ENCODE assay signal across 8 cellular contexts in the genomic region with DNA sequence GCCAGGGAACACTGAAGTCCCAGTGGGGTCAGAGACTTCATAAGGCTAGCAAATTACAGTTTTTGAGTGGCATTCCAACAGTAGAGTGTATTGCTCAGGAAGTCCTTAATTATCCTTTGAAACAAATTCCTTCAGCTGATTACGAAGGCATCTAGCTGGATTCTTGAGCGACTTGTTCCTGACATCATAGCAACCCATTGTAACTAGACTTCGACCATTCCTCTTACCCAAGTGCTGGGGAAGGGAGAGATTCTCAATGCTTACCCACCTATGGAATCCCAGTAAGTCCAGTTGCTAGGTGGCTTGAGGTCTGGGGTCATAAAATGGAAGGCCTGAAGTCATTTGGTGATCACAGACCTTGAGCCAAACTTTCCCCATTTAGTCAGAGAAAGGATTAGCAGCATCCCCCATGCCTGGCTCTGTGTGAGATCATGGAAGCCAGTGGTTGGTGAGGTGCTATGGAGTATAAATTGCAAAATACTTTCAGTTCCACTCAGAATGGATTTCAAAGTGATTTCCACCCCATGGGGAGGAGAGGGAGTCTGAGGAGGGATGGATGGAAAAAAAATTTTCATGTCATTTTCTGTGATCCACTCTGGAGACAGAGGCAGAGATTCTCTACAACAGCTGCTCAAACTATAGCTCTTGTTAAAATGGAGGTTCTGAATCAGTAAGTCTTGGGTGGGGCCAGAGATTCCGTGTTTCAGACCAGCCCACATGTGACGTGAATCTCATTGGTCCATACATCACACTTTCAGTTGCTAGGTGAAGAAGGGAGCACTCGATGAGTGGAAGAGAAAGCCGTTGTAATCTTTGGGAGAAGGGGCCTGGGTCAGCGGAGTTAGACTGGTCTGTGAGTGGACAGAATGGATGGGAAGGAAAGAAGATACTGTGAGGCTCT. TPM values are rescaled to one million over a fixed set of nuclear protein-coding genes. Genes with fewer than 3 reads are reported as not detected.
DNase-seq lines count a peak whose midpoint lies in the region; ATAC-seq and TF ChIP-seq lines count a peak whose summit lies in the region.

No MANE protein-coding gene starts in this region.

- no peaks in the 10 kb centered on the region for H3K4me1 ChIP-seq in CD4-positive, CD25-positive, alpha-beta regulatory T cell (ENCODE audit: control insufficient read depth, insufficient read depth, low read length, poor library complexity, severe bottlenecking)
- H3K4me1 ChIP-seq in hepatocyte (ENCODE audit: insufficient read depth): no peaks in the 10 kb centered on the region
- no peaks in the 10 kb centered on the region for H3K4me1 ChIP-seq in ascending aorta

- no peak overlapping the region for H3K27ac Mint-ChIP-seq in CD4-positive, CD25-positive, alpha-beta regulatory T cell
- H3K27ac Mint-ChIP-seq in activated naive CD4-positive, alpha-beta T cell treated with anti-CD3 and anti-CD28 coated beads, Interleukin-2, amount 50 U/mL, for 72 hours: peak overlapping the region; percentile 24 to 81

- no peak overlapping the region for H3K4me3 ChIP-seq in CD4-positive, CD25-positive, alpha-beta regulatory T cell (ENCODE audit: low read depth, low read length)
- H3K4me3 ChIP-seq in hepatocyte: no peak overlapping the region
- H3K4me3 ChIP-seq in ascending aorta: no peak overlapping the region
- no peak overlapping the region for H3K4me3 ChIP-seq in foreskin fibroblast (ENCODE audit: low read depth in 1 of 2, low read length in 2 of 2)

- H3K4me3 Mint-ChIP-seq in CD4-positive, CD25-positive, alpha-beta regulatory T cell: peak overlapping the region in 3 of 4 donors; percentile 3 to 70 (median 52)

- no peaks in the 10 kb centered on the region for H3K9me3 Mint-ChIP-seq in CD4-positive, CD25-positive, alpha-beta regulatory T cell
- no peaks in the 10 kb centered on the region for H3K9me3 Mint-ChIP-seq in activated naive CD4-positive, alpha-beta T cell treated with anti-CD3 and anti-CD28 coated beads, Interleukin-2, amount 50 U/mL, for 72 hours

- peak; percentile 25 to 44 for ATAC-seq in CD4-positive, CD25-positive, alpha-beta regulatory T cell (ENCODE audit: low read depth in 2 of 2)
- ATAC-seq in GM18868 (IDR thresholded peaks at IDR 0.05; ENCODE audit: unreplicated experiment) (peak; percentile 36), HG03342 (IDR thresholded peaks at IDR 0.05; ENCODE audit: unreplicated experiment) (peak; percentile 39)
- ATAC-seq in activated naive CD4-positive, alpha-beta T cell treated with anti-CD3 and anti-CD28 coated beads, Interleukin-2, amount 50 U/mL, for 72 hours: peak; percentile 17 to 47

- peak in 2 of 3 donors; percentile 6 to 72 for DNase-seq in CD4-positive, CD25-positive, alpha-beta regulatory T cell
- peak in 1 of 2 donors; percentile 24 for DNase-seq in activated naive CD4-positive, alpha-beta T cell treated with anti-CD3 and anti-CD28 coated beads, Interleukin-2, amount 50 U/mL, for 72 hours (ENCODE audit: low spot score in 2 of 2)
- DNase-seq in hepatocyte (ENCODE audit: low spot score): no peak
- DNase-seq in ureter (ENCODE audit: low spot score): no peak
- no peak for DNase-seq in ascending aorta (ENCODE audit: low spot score in 2 of 2)
- DNase-seq in foreskin fibroblast: no peak

- no peaks in the 10 kb centered on the region for H3K36me3 ChIP-seq in CD4-positive, CD25-positive, alpha-beta regulatory T cell (ENCODE audit: control insufficient read depth, insufficient read depth, low read length)
- H3K36me3 ChIP-seq in hepatocyte (replicated peaks; ENCODE audit: insufficient read depth, low read depth) (no peaks in the 10 kb centered on the region), ascending aorta (no peaks in the 10 kb centered on the region)

- H3K9me2 ChIP-seq in hepatocyte (replicated peaks; ENCODE audit: insufficient read depth): no peaks in the 10 kb centered on the region

- intact Hi-C loops in ascending aorta (cut with DNase I): no loop called here

- no peaks in the 10 kb centered on the region for H3K79me2 ChIP-seq in hepatocyte

- H4K20me1 ChIP-seq in hepatocyte (ENCODE audit: insufficient read depth, poor library complexity, severe bottlenecking): no peaks in the 10 kb centered on the region

- TF ChIP-seq CTCF in hepatocyte (IDR thresholded peaks at IDR 0.05; ENCODE audit: poor library complexity) (no peak), ascending aorta (IDR thresholded peaks at IDR 0.05) (no peak), foreskin fibroblast (IDR thresholded peaks at IDR 0.05; ENCODE audit: low read depth, low read length) (no peak)

- H3K4me1 Mint-ChIP-seq in CD4-positive, CD25-positive, alpha-beta regulatory T cell: peaks cover 0 to 7% (median 3%) of the 10 kb centered on the region in 4 donors

- H3K36me3 Mint-ChIP-seq in CD4-positive, CD25-positive, alpha-beta regulatory T cell: no peaks in the 10 kb centered on the region
- no peaks in the 10 kb centered on the region for H3K36me3 Mint-ChIP-seq in activated naive CD4-positive, alpha-beta T cell treated with anti-CD3 and anti-CD28 coated beads, Interleukin-2, amount 50 U/mL, for 72 hours

- H3K27ac ChIP-seq in CD4-positive, CD25-positive, alpha-beta regulatory T cell (ENCODE audit: insufficient read depth, low read length, poor library complexity, severe bottlenecking): no peak overlapping the region
- no peak overlapping the region for H3K27ac ChIP-seq in hepatocyte
- H3K27ac ChIP-seq in ascending aorta: no peak overlapping the region

- H3K27me3 ChIP-seq in CD4-positive, CD25-positive, alpha-beta regulatory T cell (ENCODE audit: control insufficient read depth, insufficient read depth, low read length): no peaks in the 10 kb centered on the region
- H3K27me3 ChIP-seq in hepatocyte: no peaks in the 10 kb centered on the region
- no peaks in the 10 kb centered on the region for H3K27me3 ChIP-seq in ascending aorta

- H2AFZ ChIP-seq in hepatocyte: no peak overlapping the region

- peaks cover 11% of the 10 kb centered on the region for H3K27me3 Mint-ChIP-seq in CD4-positive, CD25-positive, alpha-beta regulatory T cell

- H3K4me2 ChIP-seq in hepatocyte: no peak overlapping the region

- 62% methylated on average over 8 of the region's 8 CpGs for WGBS in hepatocyte (ENCODE audit: low lambda C conversion rate, missing lambda C conversion rate)

- no peaks in the 10 kb centered on the region for H3K9me3 ChIP-seq in CD4-positive, CD25-positive, alpha-beta regulatory T cell (ENCODE audit: control insufficient read depth in 2 of 2, low read length in 2 of 2)
- H3K9me3 ChIP-seq in hepatocyte (ENCODE audit: low read depth) (no peaks in the 10 kb centered on the region), ascending aorta (no peaks in the 10 kb centered on the region)

RNA-seq across cellular contexts. Expression of a gene that starts 45.7 kb away (rescaled TPM):
- not detected for total RNA-seq in CD4-positive, CD25-positive, alpha-beta regulatory T cell
- 1 to 10 TPM in 2 of 4 donors, under 1 TPM in 2; 0.11 to 1.3 (median 0.81) TPM for polyA plus RNA-seq in CD4-positive, CD25-positive, alpha-beta regulatory T cell
- under 1 TPM; 0.14 to 0.49 TPM for total RNA-seq in activated naive CD4-positive, alpha-beta T cell treated with anti-CD3 and anti-CD28 coated beads, Interleukin-2, amount 50 U/mL, for 72 hours
- total RNA-seq in hepatocyte (0.56 TPM in 1 of 2 replicates, not detected in the other), ureter (3.0 TPM), ascending aorta (not detected)
- polyA plus RNA-seq in hepatocyte: 0.13 TPM in 1 of 2 replicates, not detected in the other

Comparison
In these comparisons a context has a peak if more than half of its experiments do, and no peak if none do; other contexts are left out.
1. DNase-seq: peak in CD4-positive, CD25-positive, alpha-beta regulatory T cell (2 of 3); none in hepatocyte (single experiment), ureter (single experiment), ascending aorta (0 of 2) and foreskin fibroblast (0 of 2).
2. H3K27ac Mint-ChIP-seq: peak in activated naive CD4-positive, alpha-beta T cell treated with anti-CD3 and anti-CD28 coated beads, Interleukin-2, amount 50 U/mL, for 72 hours (2 of 2); none in CD4-positive, CD25-positive, alpha-beta regulatory T cell (0 of 3).
3. Peak in every context shown above with its lines, with median percentiles within 50 percentile points of each other: ATAC-seq.